Comparison of ENCODE assay signal across 8 cellular contexts in genomic region chr22:41543854-41544670, GRCh38. TPM values are rescaled to one million over a fixed set of nuclear protein-coding genes. Genes with fewer than 3 reads are reported as not detected.
DNase-seq lines count a peak whose midpoint lies in the region; FAIRE-seq and TF ChIP-seq lines count a peak whose summit lies in the region.

Gene POLR3H, minus strand, starts transcription at chr22:41544470. Its CDS starts 369 bp downstream, at chr22:41544101.

- peak; percentile 97 for DNase-seq in GM04504 (ENCODE audit: low read depth)
- peak; percentile 97 for DNase-seq in HEK293T (ENCODE audit: extremely low spot score)
- DNase-seq in MV-4-11 (lab: John Stamatoyannopoulos, UW) = peak; percentile 98
- peak; percentile 98 for DNase-seq in SK-MEL-5 (ENCODE audit: low read depth, low spot score)
- peak; percentile 97 for DNase-seq in activated naive CD4-positive, alpha-beta T cell treated with Interleukin-2 at 50 U/mL for 16 hours
- DNase-seq in frontal cortex (ENCODE audit: low spot score in 2 of 2) = peak; percentile 96 to 98
- DNase-seq in substantia nigra (lab: John Stamatoyannopoulos, UW) = peak; percentile 74 to 99 (median 96)

- H3K9me3 ChIP-seq in neutrophil = no peaks in the 10 kb centered on the region

- FAIRE-seq in frontal cortex (lab: Jason Lieb, UNC) = peak; percentile 40

- peak; percentile 38 for TF ChIP-seq CTCF in neutrophil (IDR thresholded peaks at IDR 0.05)

- POLR2A ChIA-PET in HEK293T (lab: Yijun Ruan, JAX) = interaction anchor here (0.8 to 1.4 kb wide), 8 partner anchors 17 to 98 kb away, joined by 3 to 9 read pairs (median 4); partner anchors contain the start of genes CSDC2, DESI1, PMM1 and TOB2

- H3K27me3 ChIP-seq in neutrophil = no peaks in the 10 kb centered on the region

- H3K4me3 ChIP-seq in neutrophil (ENCODE audit: low read depth in 1 of 2, low read length in 1 of 2) = peak within 1 kb of the TSS; percentile 75 to 76

- in situ Hi-C loops in SK-MEL-5 (cut with HindIII; ENCODE audit: low pct_unique_long_range_greater_than_20kb, low sequenced_read_pairs) = no loop called here

- CTCF ChIA-PET in HEK293T (lab: Yijun Ruan, JAX) = interaction anchor here (0.6 to 1.5 kb wide), 12 partner anchors 9 to 115 kb away, joined by 3 to 7 read pairs (median 4); partner anchors contain the start of gene PMM1

- H3K27ac ChIP-seq in neutrophil (peak within 1 kb of the TSS; percentile 66), substantia nigra (ENCODE audit: low read depth, low read length, poor library complexity, severe bottlenecking) (peak within 1 kb of the TSS; percentile 74)

- H3K4me1 ChIP-seq in neutrophil (ENCODE audit: control insufficient read depth in 1 of 2, insufficient read depth in 1 of 2, low read depth in 1 of 2, low read length in 1 of 2) = peaks cover 14 to 15% of the 10 kb centered on the region in 2 experiments

- H3K36me3 ChIP-seq in neutrophil = peaks cover 9% of the 10 kb centered on the region

TF ChIP-seq in HEK293T, 16 proteins besides CTCF, POLR2A, EP300 and RAD21:
- no peak for TF ChIP-seq FOXK2 (IDR thresholded peaks at IDR 0.05)
- no peak for TF ChIP-seq PKNOX1 (IDR thresholded peaks at IDR 0.05)
- no peak for TF ChIP-seq NFRKB (IDR thresholded peaks at IDR 0.05)
- TF ChIP-seq TARDBP (IDR thresholded peaks at IDR 0.05) = peak; percentile 83

RNA-seq across cellular contexts. Expression of gene POLR3H, which starts in this region (rescaled TPM):
- 20.0 and 23.9 TPM in 2 replicates for total RNA-seq in SK-MEL-5 (2014; rRNA removed; shearing (Covaris generic))
- polyA plus RNA-seq in SK-MEL-5 (2015; cell fraction: cytosol; rRNA removed) = 40.6 and 47.5 TPM in 2 replicates
- polyA plus RNA-seq in SK-MEL-5 (2015; cell fraction: nucleus; rRNA removed) = 34.4 and 37.8 TPM in 2 replicates
- total RNA-seq in frontal cortex = 24.1 TPM

Comparison
In these comparisons a context has a peak if more than half of its experiments do, and no peak if none do; other contexts are left out.
1. Peak in every context shown above with its lines: DNase-seq, H3K4me3 ChIP-seq and H3K27ac ChIP-seq.